ENCODE assay signal across 1 cellular context in the genomic region with DNA sequence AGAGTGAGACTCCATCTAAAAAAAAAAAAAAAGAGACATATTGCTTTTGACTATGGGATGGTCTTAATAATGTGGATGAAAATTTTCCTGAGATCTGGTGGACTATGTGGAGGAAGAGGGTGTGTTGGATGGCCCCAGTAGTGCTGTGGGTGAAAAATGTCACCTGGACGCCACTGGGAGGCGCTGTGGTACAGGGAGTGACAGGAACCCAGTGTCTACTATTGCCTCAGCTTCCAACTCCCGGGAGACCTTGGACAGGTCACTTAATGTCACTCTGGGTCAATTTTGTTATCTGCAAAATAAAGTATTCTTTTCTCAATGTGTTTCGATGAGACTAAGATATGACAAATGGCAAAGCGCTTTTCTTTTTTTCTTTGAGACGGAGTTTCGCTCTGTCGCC.
TF ChIP-seq lines count a peak whose summit lies in the region.

No MANE protein-coding gene starts in this region.

TF ChIP-seq in HepG2, 621 proteins besides CTCF, POLR2A, EP300 and RAD21 (continued from another document):
- TF ChIP-seq HIC2 (CRISPR knock-in tag; IDR thresholded peaks at IDR 0.05; ENCODE audit: low read depth) (no peak), ZSCAN31 (CRISPR knock-in tag; IDR thresholded peaks at IDR 0.05; ENCODE audit: low read depth) (no peak), KDM5B (CRISPR knock-in tag; IDR thresholded peaks at IDR 0.05; ENCODE audit: borderline replicate concordance) (no peak), ZNF556 (CRISPR knock-in tag; IDR thresholded peaks at IDR 0.05; ENCODE audit: borderline replicate concordance) (0 out of 2 replicates have a peak, but pooled peaks have one; percentile 27), SP140L (CRISPR knock-in tag; IDR thresholded peaks at IDR 0.05; ENCODE audit: borderline replicate concordance) (no peak), NR2F1 (CRISPR knock-in tag; IDR thresholded peaks at IDR 0.05) (peak in 1 of 2 experiments; percentile 63; a peak in 2 of 4 replicates), THRA (CRISPR knock-in tag; IDR thresholded peaks at IDR 0.05; ENCODE audit: borderline replicate concordance) (peak; percentile 70; the same call in 1 of the 2 replicates), CEBPG (CRISPR knock-in tag; IDR thresholded peaks at IDR 0.05) (peak; percentile 74), STAG1 (CRISPR knock-in tag; IDR thresholded peaks at IDR 0.05) (peak; percentile 98), TEAD3 (CRISPR knock-in tag; optimal IDR thresholded peaks at IDR 0.05; ENCODE audit: borderline replicate concordance) (peak; percentile 56), TEAD2 (CRISPR knock-in tag; IDR thresholded peaks at IDR 0.05) (no peak), XRCC5 (optimal IDR thresholded peaks at IDR 0.05; ENCODE audit: low read length) (peak; percentile 47), CEBPB (IDR thresholded peaks at IDR 0.05; ENCODE audit: borderline replicate concordance, low read depth, low read length) (peak; percentile 48; the same call in 1 of the 2 replicates), ZNF614 (CRISPR knock-in tag; IDR thresholded peaks at IDR 0.05; ENCODE audit: borderline replicate concordance) (no peak), KDM2A (CRISPR knock-in tag; IDR thresholded peaks at IDR 0.05; ENCODE audit: borderline replicate concordance, low read depth) (no peak), ZNF251 (CRISPR knock-in tag; IDR thresholded peaks at IDR 0.05) (no peak), SMC3 (IDR thresholded peaks at IDR 0.05; ENCODE audit: low read length) (peak; percentile 96), NR2C2 (CRISPR knock-in tag; IDR thresholded peaks at IDR 0.05; ENCODE audit: borderline replicate concordance) (peak; percentile 55; the same call in 1 of the 2 replicates), PITX1 (CRISPR knock-in tag; IDR thresholded peaks at IDR 0.05) (peak; percentile 40; the same call in 1 of the 2 replicates), SNRNP70 (IDR thresholded peaks at IDR 0.05; ENCODE audit: low read depth, low read length) (no peak), ZNF605 (CRISPR knock-in tag; IDR thresholded peaks at IDR 0.05) (peak; percentile 49; the same call in 1 of the 2 replicates)
- TF ChIP-seq, protein P1, sequence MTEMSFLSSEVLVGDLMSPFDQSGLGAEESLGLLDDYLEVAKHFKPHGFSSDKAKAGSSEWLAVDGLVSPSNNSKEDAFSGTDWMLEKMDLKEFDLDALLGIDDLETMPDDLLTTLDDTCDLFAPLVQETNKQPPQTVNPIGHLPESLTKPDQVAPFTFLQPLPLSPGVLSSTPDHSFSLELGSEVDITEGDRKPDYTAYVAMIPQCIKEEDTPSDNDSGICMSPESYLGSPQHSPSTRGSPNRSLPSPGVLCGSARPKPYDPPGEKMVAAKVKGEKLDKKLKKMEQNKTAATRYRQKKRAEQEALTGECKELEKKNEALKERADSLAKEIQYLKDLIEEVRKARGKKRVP (CRISPR knock-in tag; IDR thresholded peaks at IDR 0.05): peak in 1 of 2 experiments; percentile 60; a peak in 2 of 4 replicates
